In genomic region chr2:159774370-159774990, GRCh38 we compare ENCODE assay signal across 19 cellular contexts. TPM values are rescaled to one million over a fixed set of nuclear protein-coding genes. Genes with fewer than 3 reads are reported as not detected.
A peak's percentile ranks its signal among the peaks of the same experiment; 100 is the strongest.
DNase-seq lines count a peak whose midpoint lies in the region; ATAC-seq, FAIRE-seq and TF ChIP-seq lines count a peak whose summit lies in the region.
"Had no signal": no experiment of that assay in that cellular context is flagged by ENCODE, and none has a peak within 500 bp of the region (broad histone marks: within the 10 kb centered on the region; RNA-seq: fewer than 3 reads in every experiment).

No MANE protein-coding gene starts in this region.

- no peaks in the 10 kb centered on the region for H3K79me2 ChIP-seq in GM23338 (replicated peaks; ENCODE audit: insufficient read depth)

- H2AFZ ChIP-seq in GM23338, result no peak overlapping the region

- peak overlapping the region; percentile 70; the same call in 1 of the 2 replicates for H3K27ac Mint-ChIP-seq in GM23338
- peak overlapping the region; percentile 30 for H3K27ac Mint-ChIP-seq in activated naive CD8-positive, alpha-beta T cell treated with anti-CD3 and anti-CD28 coated beads for 36 hours
- peak overlapping the region in 9 of 10 donors; percentile 0 to 63 (median 19) for H3K27ac Mint-ChIP-seq in naive thymus-derived CD8-positive, alpha-beta T cell

- H3K4me3 ChIP-seq in GM23338 (no peak overlapping the region), small intestine (ENCODE audit: low read depth in 1 of 2, low read length in 2 of 2) (no peak overlapping the region)
- H3K4me3 ChIP-seq: prostate gland had no signal

- H3K4me3 Mint-ChIP-seq in GM23338, result no peak overlapping the region
- H3K4me3 Mint-ChIP-seq in activated naive CD8-positive, alpha-beta T cell treated with anti-CD3 and anti-CD28 coated beads for 36 hours, result no peak overlapping the region
- no peak overlapping the region for H3K4me3 Mint-ChIP-seq in naive thymus-derived CD8-positive, alpha-beta T cell
- H3K4me3 Mint-ChIP-seq: CD4-positive, alpha-beta memory T cell had no signal

- peak; percentile 34 for ATAC-seq in GM23338
- no peak for ATAC-seq in naive thymus-derived CD8-positive, alpha-beta T cell
- no peak for ATAC-seq in HG03378 (IDR thresholded peaks at IDR 0.05; ENCODE audit: unreplicated experiment)
- ATAC-seq in GM18909 (IDR thresholded peaks at IDR 0.05; ENCODE audit: poor library complexity, unreplicated experiment), result no peak

- POLR2A ChIA-PET in naive thymus-derived CD8-positive, alpha-beta T cell (lab: Charles Lee), result no interaction called here

- peaks cover 13% of the 10 kb centered on the region for H3K4me1 Mint-ChIP-seq in GM23338
- H3K4me1 Mint-ChIP-seq in activated naive CD8-positive, alpha-beta T cell treated with anti-CD3 and anti-CD28 coated beads for 36 hours, result no peaks in the 10 kb centered on the region
- H3K4me1 Mint-ChIP-seq in naive thymus-derived CD8-positive, alpha-beta T cell, result peaks cover 0 to 10% (median 0%) of the 10 kb centered on the region in 4 donors
- H3K4me1 Mint-ChIP-seq: CD4-positive, alpha-beta memory T cell had no signal

- no peaks in the 10 kb centered on the region for H3K36me3 Mint-ChIP-seq in GM23338 (ENCODE audit: low read depth)
- H3K36me3 Mint-ChIP-seq in activated naive CD8-positive, alpha-beta T cell treated with anti-CD3 and anti-CD28 coated beads for 36 hours, result peaks cover 12% of the 10 kb centered on the region
- H3K36me3 Mint-ChIP-seq in naive thymus-derived CD8-positive, alpha-beta T cell, result peaks cover 0 to 19% (median 2%) of the 10 kb centered on the region in 3 donors

- 0 out of 2 replicates have a peak overlapping the region, but pooled peaks have one; percentile 47 for H3K27ac ChIP-seq in GM23338 (ENCODE audit: low read depth)
- no peak overlapping the region for H3K27ac ChIP-seq in small intestine (ENCODE audit: low read depth in 1 of 2, low read length in 1 of 2)
- H3K27ac ChIP-seq: 22Rv1, prostate gland, RWPE1 had no signal

- no peak overlapping the region for H3K4me2 ChIP-seq in GM23338

- no peaks in the 10 kb centered on the region for H3K9me3 Mint-ChIP-seq in GM23338
- H3K9me3 Mint-ChIP-seq in activated naive CD8-positive, alpha-beta T cell treated with anti-CD3 and anti-CD28 coated beads for 36 hours, result no peaks in the 10 kb centered on the region
- no peaks in the 10 kb centered on the region for H3K9me3 Mint-ChIP-seq in naive thymus-derived CD8-positive, alpha-beta T cell
- H3K9me3 Mint-ChIP-seq: CD4-positive, alpha-beta memory T cell had no signal

- no peak for FAIRE-seq in small intestine (lab: Jason Lieb, UNC)
- FAIRE-seq: colon had no signal

- DNase-seq in DMS 273 (lab: John Stamatoyannopoulos, UW; ENCODE audit: unreplicated experiment) (peak; percentile 9), DMS 273 treated with DMSO at 0.1 percent for 48 hours (lab: John Stamatoyannopoulos, UW) (no peak), GM23338 (ENCODE audit: low spot score) (no peak), small intestine (no peak)
- DNase-seq in activated naive CD8-positive, alpha-beta T cell treated with anti-CD3 and anti-CD28 coated beads for 36 hours, result no peak
- DNase-seq in naive thymus-derived CD8-positive, alpha-beta T cell, result no peak
- DNase-seq: activated CD4-positive, alpha-beta T cell treated with anti-CD3 and anti-CD28 coated beads for 48 hours; activated T-cell treated with anti-CD3 and anti-CD28 coated beads for 4 hours; amygdala; CD4-positive, alpha-beta memory T cell; NCI-H1930; stimulated activated CD4-positive, alpha-beta T cell treated with anti-CD3 and anti-CD28 coated beads, Interleukin-15, amount 100 ng/mL, for 24 hours; substantia nigra had no signal

- no peaks in the 10 kb centered on the region for H4K20me1 ChIP-seq in GM23338 (replicated peaks; ENCODE audit: insufficient read depth)

- TF ChIP-seq CTCF in GM23338 (conservative IDR thresholded peaks at IDR 0.05; ENCODE audit: low read depth in 2 of 2), result no peak

- WGBS in small intestine, 3 donors, result 64 to 65% (median 65%) methylated on average over 3 of the region's 3 CpGs

- no peaks in the 10 kb centered on the region for H3K9me2 ChIP-seq in GM23338 (ENCODE audit: insufficient read depth)

- H3F3A ChIP-seq in GM23338 (replicated peaks; ENCODE audit: low read depth), result 0 out of 2 replicates have a peak, but pooled peaks cover 3% of the 10 kb centered on the region

- H3K4me1 ChIP-seq in GM23338 (ENCODE audit: insufficient read depth) (no peaks in the 10 kb centered on the region), small intestine (ENCODE audit: control insufficient read depth in 2 of 2, insufficient read depth in 1 of 2, low read depth in 1 of 2, low read length in 1 of 2) (no peaks in the 10 kb centered on the region)
- H3K4me1 ChIP-seq: prostate gland had no signal

- H3K27me3 ChIP-seq in GM23338 (ENCODE audit: insufficient read depth), result no peaks in the 10 kb centered on the region
- H3K27me3 ChIP-seq in small intestine (ENCODE audit: control insufficient read depth in 2 of 2, insufficient read depth in 2 of 2, low read length in 2 of 2), result no peaks in the 10 kb centered on the region

- peaks cover 3% of the 10 kb centered on the region for H3K27me3 Mint-ChIP-seq in GM23338 (ENCODE audit: insufficient read depth, low read depth, poor library complexity)
- no peaks in the 10 kb centered on the region for H3K27me3 Mint-ChIP-seq in activated naive CD8-positive, alpha-beta T cell treated with anti-CD3 and anti-CD28 coated beads for 36 hours
- no peaks in the 10 kb centered on the region for H3K27me3 Mint-ChIP-seq in naive thymus-derived CD8-positive, alpha-beta T cell
- H3K27me3 Mint-ChIP-seq: CD4-positive, alpha-beta memory T cell had no signal

- no peaks in the 10 kb centered on the region for H3K9me3 ChIP-seq in small intestine (ENCODE audit: control insufficient read depth, low read depth)
- H3K9me3 ChIP-seq: prostate gland had no signal

- H3K36me3 ChIP-seq in GM23338 (ENCODE audit: insufficient read depth) (no peaks in the 10 kb centered on the region), small intestine (ENCODE audit: control insufficient read depth in 2 of 2, insufficient read depth in 2 of 2, low read length in 2 of 2) (peaks cover 0 to 5% of the 10 kb centered on the region in 2 donors)
- H3K36me3 ChIP-seq: prostate gland had no signal

TF ChIP-seq in GM23338, 12 proteins besides CTCF, POLR2A, EP300 and RAD21 (continues in another document):
- TF ChIP-seq POLR2AphosphoS5 (IDR thresholded peaks at IDR 0.05; ENCODE audit: low read depth), result no peak

RNA-seq across cellular contexts. Expression of gene CD302, which starts 23.5 kb away (rescaled TPM):
- 1.9 and 2.4 TPM in 2 replicates for total RNA-seq in GM23338 (2014; rRNA removed; shearing (Covaris generic))
- polyA plus RNA-seq in GM23338 (2016; fragmentation: Nextera tagmentation; extraction: Ambion mirVana), result 1.4 and 1.6 TPM in 2 replicates
- under 1 TPM; 0.37 to 0.56 TPM for total RNA-seq in activated naive CD8-positive, alpha-beta T cell treated with anti-CD3 and anti-CD28 coated beads for 36 hours
- 1 to 10 TPM; 1.3 to 1.8 TPM for total RNA-seq in naive thymus-derived CD8-positive, alpha-beta T cell
- under 1 TPM; 0.19 to 0.82 (median 0.34) TPM for polyA plus RNA-seq in naive thymus-derived CD8-positive, alpha-beta T cell
- polyA plus RNA-seq in small intestine, result 10 to 100 TPM; 12.1 to 31.5 (median 14.9) TPM

Comparison
In these comparisons a context has a peak if more than half of its experiments do, and no peak if none do; other contexts are left out.
1. H3K27ac Mint-ChIP-seq: peak in every context shown above with its lines; median percentile 70 in GM23338; 30 in activated naive CD8-positive, alpha-beta T cell treated with anti-CD3 and anti-CD28 coated beads for 36 hours; 19 in naive thymus-derived CD8-positive, alpha-beta T cell.